ENCODE assay signal across 8 cellular contexts in genomic region chr10:118754556-118755423, GRCh38. TPM values are rescaled to one million over a fixed set of nuclear protein-coding genes. Genes with fewer than 3 reads are reported as not detected.
A peak's percentile ranks its signal among the peaks of the same experiment; 100 is the strongest.
DNase-seq lines count a peak whose midpoint lies in the region; ATAC-seq lines count a peak whose summit lies in the region.

TSS of gene CACUL1 (minus strand) at chr10:118754970. CDS start at chr10:118754762, 208 bp downstream.

- peak within 1 kb of the TSS; percentile 91 to 100 (median 93) for H3K4me3 Mint-ChIP-seq in CD8-positive, alpha-beta memory T cell

- H3K9me3 ChIP-seq in CD8-positive, alpha-beta memory T cell (ENCODE audit: low read length): no peaks in the 10 kb centered on the region
- H3K9me3 ChIP-seq in effector memory CD4-positive, alpha-beta T cell (ENCODE audit: control insufficient read depth, low read length): no peaks in the 10 kb centered on the region

- CTCF ChIA-PET in CD8-positive, alpha-beta memory T cell (lab: Charles Lee): interaction anchor here (0.8 to 1.2 kb wide), 5 partner anchors 13 to 35 kb away, joined by 3 to 6 read pairs (median 3); no protein-coding TSS in a partner anchor

- H3K36me3 Mint-ChIP-seq in CD8-positive, alpha-beta memory T cell: peaks cover 0 to 7% (median 2%) of the 10 kb centered on the region in 3 donors

- no peaks in the 10 kb centered on the region for H3K9me3 Mint-ChIP-seq in CD8-positive, alpha-beta memory T cell

- peak within 1 kb of the TSS; percentile 95 for H3K4me3 ChIP-seq in CD8-positive, alpha-beta memory T cell (ENCODE audit: low read length)
- H3K4me3 ChIP-seq in effector memory CD4-positive, alpha-beta T cell (ENCODE audit: insufficient read depth, low read depth, low read length, poor library complexity, severe bottlenecking): peak within 1 kb of the TSS; percentile 99

- peak within 1 kb of the TSS; percentile 89 to 99 (median 93) for H3K27ac Mint-ChIP-seq in CD8-positive, alpha-beta memory T cell

- no peaks in the 10 kb centered on the region for H3K36me3 ChIP-seq in CD8-positive, alpha-beta memory T cell (ENCODE audit: insufficient read depth, low read length)
- no peaks in the 10 kb centered on the region for H3K36me3 ChIP-seq in effector memory CD4-positive, alpha-beta T cell (ENCODE audit: control insufficient read depth, insufficient read depth, low read length)

- peak; percentile 100 for DNase-seq in CD8-positive, alpha-beta memory T cell
- DNase-seq in HS-5 (ENCODE audit: low read depth) (peak; percentile 92), lung microvascular endothelial cell (ENCODE audit: low read depth in 2 of 2) (peak; percentile 100)
- peak; percentile 99 for DNase-seq in NK-92 treated with Interleukin-12 subunit alpha and Interleukin-12 subunit beta, amount 100 ng/mL, for 24 hours (lab: John Stamatoyannopoulos, UW)
- DNase-seq in activated CD8-positive, alpha-beta memory T cell treated with anti-CD3 and anti-CD28 coated beads for 24 hours: peak; percentile 99
- DNase-seq in effector memory CD4-positive, alpha-beta T cell: peak; percentile 100
- peak; percentile 98 to 99 (median 98) for DNase-seq in stimulated activated CD4-positive, alpha-beta T cell treated with anti-CD3 and anti-CD28 coated beads, TNF-alpha, amount 100 ng/mL, for 48 hours (ENCODE audit: low read depth in 3 of 3)

- peaks cover 4 to 5% of the 10 kb centered on the region in 2 donors for H3K27me3 Mint-ChIP-seq in CD8-positive, alpha-beta memory T cell

- peaks cover 30% of the 10 kb centered on the region for H3K4me1 ChIP-seq in CD8-positive, alpha-beta memory T cell (ENCODE audit: insufficient read depth, low read length)
- H3K4me1 ChIP-seq in effector memory CD4-positive, alpha-beta T cell (ENCODE audit: control insufficient read depth, insufficient read depth, low read length, poor library complexity, severe bottlenecking): peaks cover 19% of the 10 kb centered on the region

- ATAC-seq in GM19468 (IDR thresholded peaks at IDR 0.05; ENCODE audit: extremely low read depth, unreplicated experiment): peak; percentile 92

- no peaks in the 10 kb centered on the region for H3K27me3 ChIP-seq in CD8-positive, alpha-beta memory T cell (ENCODE audit: insufficient read depth, low read length, poor library complexity, severe bottlenecking)
- no peaks in the 10 kb centered on the region for H3K27me3 ChIP-seq in effector memory CD4-positive, alpha-beta T cell (replicated peaks; ENCODE audit: control insufficient read depth, insufficient read depth, low read length, poor library complexity, severe bottlenecking)

- peak within 1 kb of the TSS; percentile 77 for H3K27ac ChIP-seq in CD8-positive, alpha-beta memory T cell (ENCODE audit: low read depth, low read length)
- peak within 1 kb of the TSS; percentile 86 for H3K27ac ChIP-seq in effector memory CD4-positive, alpha-beta T cell (ENCODE audit: insufficient read depth, low read length, poor library complexity, severe bottlenecking)

- H3K4me1 Mint-ChIP-seq in CD8-positive, alpha-beta memory T cell: peaks cover 35 to 42% (median 42%) of the 10 kb centered on the region in 3 donors

- POLR2A ChIA-PET in CD8-positive, alpha-beta memory T cell (lab: Charles Lee): interaction anchor here (0.6 to 1.4 kb wide), 9 partner anchors 14 to 971 kb away, joined by 3 to 7 read pairs (median 3); partner anchors contain the start of genes INPP5F, NANOS1 and RGS10

RNA-seq across cellular contexts. Expression of gene CACUL1, which starts in this region (rescaled TPM):
- total RNA-seq in CD8-positive, alpha-beta memory T cell: 10 to 100 TPM; 29.0 to 31.3 TPM
- 39.2 TPM for polyA plus RNA-seq in CD8-positive, alpha-beta memory T cell
- 17.9 and 21.4 TPM in 2 replicates for total RNA-seq in lung microvascular endothelial cell

Comparison
In these comparisons a context has a peak if more than half of its experiments do, and no peak if none do; other contexts are left out.
1. Peak in every context shown above with its lines: DNase-seq, ATAC-seq, H3K4me3 ChIP-seq and H3K27ac ChIP-seq.